ENCODE assay signal across 26 cellular contexts in the genomic region with DNA sequence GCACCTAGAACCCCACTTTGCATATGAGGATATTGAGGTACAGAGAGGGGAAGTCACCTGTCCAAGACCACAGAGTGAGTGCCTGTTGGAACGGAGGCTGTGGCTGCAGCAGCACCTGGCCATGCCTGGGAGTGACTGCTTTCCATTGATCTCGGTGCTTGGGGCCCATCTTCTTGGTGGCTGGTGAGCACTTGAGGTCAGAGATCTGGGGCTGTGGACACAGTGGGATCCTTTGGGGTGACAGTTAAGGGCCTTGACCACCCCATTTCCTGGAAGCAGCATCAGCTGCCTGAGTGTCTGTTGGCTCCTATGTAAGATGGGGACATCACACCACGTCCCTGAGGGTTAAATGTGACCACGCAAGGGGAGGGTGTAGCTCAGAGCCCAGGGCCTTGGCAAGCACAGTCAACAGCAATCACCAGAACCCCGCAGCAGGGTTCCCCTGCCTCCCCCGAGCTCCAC.
A peak's percentile ranks its signal among the peaks of the same experiment; 100 is the strongest.
DNase-seq lines count a peak whose midpoint lies in the region; ATAC-seq and TF ChIP-seq lines count a peak whose summit lies in the region.
"Had no signal": no experiment of that assay in that cellular context is flagged by ENCODE, and none has a peak within 500 bp of the region (broad histone marks: within the 10 kb centered on the region; RNA-seq: fewer than 3 reads in every experiment).

No MANE protein-coding gene starts in this region.

- no peak for ATAC-seq in HG03095 (IDR thresholded peaks at IDR 0.05; ENCODE audit: unreplicated experiment)
- ATAC-seq: heart right ventricle; left lobe of liver; naive thymus-derived CD8-positive, alpha-beta T cell had no signal

- H3K9me3 ChIP-seq in Karpas-422 (ENCODE audit: low read length), result no peaks in the 10 kb centered on the region
- peaks cover 2% of the 10 kb centered on the region for H3K9me3 ChIP-seq in trophoblast cell (ENCODE audit: insufficient read depth, low read depth, low read length)

- H3K27me3 ChIP-seq in Karpas-422 (ENCODE audit: low read length), result no peaks in the 10 kb centered on the region; the same call in none of the 2 replicates
- no peaks in the 10 kb centered on the region for H3K27me3 ChIP-seq in trophoblast cell (ENCODE audit: insufficient read depth, low read length)

- H3K4ac ChIP-seq in trophoblast cell (ENCODE audit: low read depth, low read length), result no peak overlapping the region

- no peak overlapping the region for H3K23ac ChIP-seq in trophoblast cell (ENCODE audit: low read length)

- H3K4me2 ChIP-seq in Karpas-422 (ENCODE audit: low read depth, low read length, poor library complexity, severe bottlenecking), result peak overlapping the region; percentile 31
- no peak overlapping the region for H3K4me2 ChIP-seq in trophoblast cell (ENCODE audit: low read length)

- no CpG with 5 or more reads among the region's 6 CpGs for WGBS in trophoblast cell (ENCODE audit: extremely low coverage, insufficient coverage, insufficient read length)

- no peak overlapping the region for H4K12ac ChIP-seq in trophoblast cell (ENCODE audit: low read depth, low read length)

- no peak overlapping the region for H2AFZ ChIP-seq in Karpas-422 (ENCODE audit: low read length)
- H2AFZ ChIP-seq in trophoblast cell (ENCODE audit: insufficient read depth, low read length, poor library complexity), result no peak overlapping the region

- H3K79me2 ChIP-seq in Karpas-422 (ENCODE audit: low read length) (no peaks in the 10 kb centered on the region), trophoblast cell (ENCODE audit: control insufficient read depth, insufficient read depth, low read length, poor library complexity) (no peaks in the 10 kb centered on the region)

- H3K4me1 ChIP-seq in Karpas-422 (ENCODE audit: low read length), result peaks cover 27% of the 10 kb centered on the region
- no peaks in the 10 kb centered on the region for H3K4me1 ChIP-seq in trophoblast cell (ENCODE audit: control insufficient read depth in 1 of 2, insufficient read depth in 2 of 2, low read length in 2 of 2)
- H3K4me1 ChIP-seq: heart right ventricle had no signal

- no peak overlapping the region for H3K27ac ChIP-seq in Karpas-422 (ENCODE audit: low read length)
- H3K27ac ChIP-seq in coronary artery, result no peak overlapping the region
- no peak overlapping the region for H3K27ac ChIP-seq in trophoblast cell (ENCODE audit: low read depth, low read length)
- H3K27ac ChIP-seq: epithelial cell of prostate, heart right ventricle, SK-N-MC, VCaP had no signal

- H2BK120ac ChIP-seq in trophoblast cell (ENCODE audit: insufficient read depth, low read length, poor library complexity), result no peak overlapping the region

- no peak for TF ChIP-seq CTCF in GM12865 (IDR thresholded peaks at IDR 0.05; ENCODE audit: insufficient read depth, low read depth, low read length, missing control alignments)
- no peak for TF ChIP-seq CTCF in coronary artery (IDR thresholded peaks at IDR 0.05)
- no peak for TF ChIP-seq CTCF in foreskin fibroblast (IDR thresholded peaks at IDR 0.05; ENCODE audit: low read depth, low read length)

- no peak overlapping the region for H4K91ac ChIP-seq in trophoblast cell (ENCODE audit: low read depth, low read length)

- H4K8ac ChIP-seq in trophoblast cell (ENCODE audit: low read depth, low read length), result no peak overlapping the region

- no peaks in the 10 kb centered on the region for H3K79me1 ChIP-seq in trophoblast cell (ENCODE audit: low read length)

- no peak overlapping the region for H3K14ac ChIP-seq in trophoblast cell (ENCODE audit: low read length)

- no peak overlapping the region for H3K18ac ChIP-seq in trophoblast cell (ENCODE audit: low read length)

- no peak overlapping the region for H2AK5ac ChIP-seq in trophoblast cell (ENCODE audit: low read length)

- H3K36me3 ChIP-seq in Karpas-422 (ENCODE audit: insufficient read depth, low read length) (no peaks in the 10 kb centered on the region), trophoblast cell (ENCODE audit: control insufficient read depth in 1 of 2, insufficient read depth in 2 of 2, low read length in 2 of 2) (no peaks in the 10 kb centered on the region)
- H3K36me3 ChIP-seq: heart right ventricle had no signal

- H2BK5ac ChIP-seq in trophoblast cell (ENCODE audit: low read depth, low read length, poor library complexity), result no peak overlapping the region

- peak; percentile 50 for DNase-seq in GM12865 (ENCODE audit: low read depth)
- DNase-seq in Karpas-422, result no peak
- peak; percentile 69 for DNase-seq in coronary artery (ENCODE audit: low spot score)
- DNase-seq in trophoblast cell, result no peak
- no peak for DNase-seq in medulla oblongata (ENCODE audit: extremely low spot score)
- no peak for DNase-seq in NCI-H748 treated with DMSO at 0.1 percent for 48 hours (lab: John Stamatoyannopoulos, UW)
- DNase-seq in foreskin fibroblast, result no peak
- DNase-seq: activated CD4-positive, alpha-beta T cell treated with anti-CD3 and anti-CD28 coated beads, Interleukin-2, amount 50 U/mL, for 1 hour; activated CD8-positive, alpha-beta memory T cell treated with anti-CD3 and anti-CD28 coated beads, Interleukin-2, amount 50 U/mL, for 48 hours; activated gamma-delta T cell; CD4-positive, CD25-positive, alpha-beta regulatory T cell; cerebellar nuclear complex; EL; GOT3; heart right ventricle; KBM-7; NCI-H187; NCI-H526 treated with DMSO at 0.1 percent for 48 hours; stimulated activated CD4-positive, alpha-beta T cell treated with anti-CD3 and anti-CD28 coated beads, Interleukin-4, amount 100 ng/mL, for 1 hour; stimulated activated naive CD4-positive, alpha-beta T cell had no signal

- no peak overlapping the region for H2BK12ac ChIP-seq in trophoblast cell (ENCODE audit: low read length)

- H4K20me1 ChIP-seq in Karpas-422 (ENCODE audit: insufficient read depth, low read depth, low read length), result no peaks in the 10 kb centered on the region

- H3K4me3 ChIP-seq in GM12865 (ENCODE audit: low read depth, low read length), result no peak overlapping the region
- H3K4me3 ChIP-seq in Karpas-422 (ENCODE audit: low read length), result no peak overlapping the region
- H3K4me3 ChIP-seq in coronary artery, result no peak overlapping the region
- peak overlapping the region; percentile 32 for H3K4me3 ChIP-seq in trophoblast cell (ENCODE audit: low read depth, low read length)
- no peak overlapping the region for H3K4me3 ChIP-seq in foreskin fibroblast (ENCODE audit: low read depth in 1 of 2, low read length in 2 of 2)
- H3K4me3 ChIP-seq: heart right ventricle, SK-N-MC had no signal

- H3K9ac ChIP-seq in Karpas-422 (ENCODE audit: low read length) (peak overlapping the region; percentile 45), trophoblast cell (ENCODE audit: low read length) (no peak overlapping the region)

- no peaks in the 10 kb centered on the region for H3K9me2 ChIP-seq in Karpas-422 (replicated peaks; ENCODE audit: insufficient read depth, low read length)

Comparison
In these comparisons a context has a peak if more than half of its experiments do, and no peak if none do; other contexts are left out.
1. DNase-seq: peak in GM12865 (single experiment) and coronary artery (single experiment); none in Karpas-422 (single experiment), trophoblast cell (0 of 2), medulla oblongata (single experiment), NCI-H748 treated with DMSO at 0.1 percent for 48 hours (single experiment) and foreskin fibroblast (0 of 2).